1 cellular context compared by ENCODE assay signal in the genomic region with DNA sequence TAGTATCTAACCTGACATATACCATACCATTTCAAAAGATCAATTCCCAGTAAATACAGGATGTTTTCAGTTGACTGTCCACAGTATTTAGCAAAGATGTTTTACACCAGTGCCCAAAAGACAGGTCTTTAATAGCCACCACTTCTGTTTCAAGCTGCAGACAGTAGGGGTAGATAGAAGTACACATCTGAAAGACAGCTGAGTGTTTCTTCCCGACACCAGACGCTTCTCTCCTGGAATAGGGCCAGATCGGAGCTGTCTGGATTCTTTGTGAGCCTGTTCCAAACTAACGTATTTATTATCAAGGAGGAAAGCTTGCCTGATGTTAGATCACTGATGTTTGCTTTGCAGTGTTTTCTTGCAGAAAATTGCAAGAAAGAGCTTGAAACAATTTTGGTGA.
TF ChIP-seq lines count a peak whose summit lies in the region.

No MANE protein-coding gene starts in this region.

TF ChIP-seq in HepG2, 621 proteins besides CTCF, POLR2A, EP300 and RAD21 (continued from another document):
- TF ChIP-seq, protein P1, sequence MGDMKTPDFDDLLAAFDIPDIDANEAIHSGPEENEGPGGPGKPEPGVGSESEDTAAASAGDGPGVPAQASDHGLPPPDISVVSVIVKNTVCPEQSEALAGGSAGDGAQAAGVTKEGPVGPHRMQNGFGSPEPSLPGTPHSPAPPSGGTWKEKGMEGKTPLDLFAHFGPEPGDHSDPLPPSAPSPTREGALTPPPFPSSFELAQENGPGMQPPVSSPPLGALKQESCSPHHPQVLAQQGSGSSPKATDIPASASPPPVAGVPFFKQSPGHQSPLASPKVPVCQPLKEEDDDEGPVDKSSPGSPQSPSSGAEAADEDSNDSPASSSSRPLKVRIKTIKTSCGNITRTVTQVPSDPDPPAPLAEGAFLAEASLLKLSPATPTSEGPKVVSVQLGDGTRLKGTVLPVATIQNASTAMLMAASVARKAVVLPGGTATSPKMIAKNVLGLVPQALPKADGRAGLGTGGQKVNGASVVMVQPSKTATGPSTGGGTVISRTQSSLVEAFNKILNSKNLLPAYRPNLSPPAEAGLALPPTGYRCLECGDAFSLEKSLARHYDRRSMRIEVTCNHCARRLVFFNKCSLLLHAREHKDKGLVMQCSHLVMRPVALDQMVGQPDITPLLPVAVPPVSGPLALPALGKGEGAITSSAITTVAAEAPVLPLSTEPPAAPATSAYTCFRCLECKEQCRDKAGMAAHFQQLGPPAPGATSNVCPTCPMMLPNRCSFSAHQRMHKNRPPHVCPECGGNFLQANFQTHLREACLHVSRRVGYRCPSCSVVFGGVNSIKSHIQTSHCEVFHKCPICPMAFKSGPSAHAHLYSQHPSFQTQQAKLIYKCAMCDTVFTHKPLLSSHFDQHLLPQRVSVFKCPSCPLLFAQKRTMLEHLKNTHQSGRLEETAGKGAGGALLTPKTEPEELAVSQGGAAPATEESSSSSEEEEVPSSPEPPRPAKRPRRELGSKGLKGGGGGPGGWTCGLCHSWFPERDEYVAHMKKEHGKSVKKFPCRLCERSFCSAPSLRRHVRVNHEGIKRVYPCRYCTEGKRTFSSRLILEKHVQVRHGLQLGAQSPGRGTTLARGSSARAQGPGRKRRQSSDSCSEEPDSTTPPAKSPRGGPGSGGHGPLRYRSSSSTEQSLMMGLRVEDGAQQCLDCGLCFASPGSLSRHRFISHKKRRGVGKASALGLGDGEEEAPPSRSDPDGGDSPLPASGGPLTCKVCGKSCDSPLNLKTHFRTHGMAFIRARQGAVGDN (CRISPR knock-in tag; IDR thresholded peaks at IDR 0.05): no peak
- TF ChIP-seq, protein P2, sequence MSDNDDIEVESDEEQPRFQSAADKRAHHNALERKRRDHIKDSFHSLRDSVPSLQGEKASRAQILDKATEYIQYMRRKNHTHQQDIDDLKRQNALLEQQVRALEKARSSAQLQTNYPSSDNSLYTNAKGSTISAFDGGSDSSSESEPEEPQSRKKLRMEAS (IDR thresholded peaks at IDR 0.05): no peak
- TF ChIP-seq ZNF781 (CRISPR knock-in tag; IDR thresholded peaks at IDR 0.05; ENCODE audit: borderline replicate concordance, not compliant biosample characterization) (no peak), REXO4 (CRISPR knock-in tag; IDR thresholded peaks at IDR 0.05; ENCODE audit: borderline replicate concordance) (no peak), ZNF577 (CRISPR knock-in tag; IDR thresholded peaks at IDR 0.05; ENCODE audit: borderline replicate concordance, low read depth) (no peak), ZNF547 (CRISPR knock-in tag; IDR thresholded peaks at IDR 0.05) (no peak), ZNF10 (CRISPR knock-in tag; IDR thresholded peaks at IDR 0.05; ENCODE audit: borderline replicate concordance, low read depth) (no peak), TBX3 (IDR thresholded peaks at IDR 0.05; ENCODE audit: borderline replicate concordance) (no peak), ZKSCAN5 (CRISPR knock-in tag; IDR thresholded peaks at IDR 0.05) (no peak), HDAC1 (CRISPR knock-in tag; IDR thresholded peaks at IDR 0.05) (no peak), ZNF101 (CRISPR knock-in tag; IDR thresholded peaks at IDR 0.05; ENCODE audit: borderline replicate concordance, low read depth) (no peak), ZNF124 (CRISPR knock-in tag; IDR thresholded peaks at IDR 0.05) (no peak)
- TF ChIP-seq, protein P3, sequence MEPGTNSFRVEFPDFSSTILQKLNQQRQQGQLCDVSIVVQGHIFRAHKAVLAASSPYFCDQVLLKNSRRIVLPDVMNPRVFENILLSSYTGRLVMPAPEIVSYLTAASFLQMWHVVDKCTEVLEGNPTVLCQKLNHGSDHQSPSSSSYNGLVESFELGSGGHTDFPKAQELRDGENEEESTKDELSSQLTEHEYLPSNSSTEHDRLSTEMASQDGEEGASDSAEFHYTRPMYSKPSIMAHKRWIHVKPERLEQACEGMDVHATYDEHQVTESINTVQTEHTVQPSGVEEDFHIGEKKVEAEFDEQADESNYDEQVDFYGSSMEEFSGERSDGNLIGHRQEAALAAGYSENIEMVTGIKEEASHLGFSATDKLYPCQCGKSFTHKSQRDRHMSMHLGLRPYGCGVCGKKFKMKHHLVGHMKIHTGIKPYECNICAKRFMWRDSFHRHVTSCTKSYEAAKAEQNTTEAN (CRISPR knock-in tag; conservative IDR thresholded peaks at IDR 0.05): no peak
TF ChIP-seq in HepG2: peak in this region for 0.
